In the genomic region with DNA sequence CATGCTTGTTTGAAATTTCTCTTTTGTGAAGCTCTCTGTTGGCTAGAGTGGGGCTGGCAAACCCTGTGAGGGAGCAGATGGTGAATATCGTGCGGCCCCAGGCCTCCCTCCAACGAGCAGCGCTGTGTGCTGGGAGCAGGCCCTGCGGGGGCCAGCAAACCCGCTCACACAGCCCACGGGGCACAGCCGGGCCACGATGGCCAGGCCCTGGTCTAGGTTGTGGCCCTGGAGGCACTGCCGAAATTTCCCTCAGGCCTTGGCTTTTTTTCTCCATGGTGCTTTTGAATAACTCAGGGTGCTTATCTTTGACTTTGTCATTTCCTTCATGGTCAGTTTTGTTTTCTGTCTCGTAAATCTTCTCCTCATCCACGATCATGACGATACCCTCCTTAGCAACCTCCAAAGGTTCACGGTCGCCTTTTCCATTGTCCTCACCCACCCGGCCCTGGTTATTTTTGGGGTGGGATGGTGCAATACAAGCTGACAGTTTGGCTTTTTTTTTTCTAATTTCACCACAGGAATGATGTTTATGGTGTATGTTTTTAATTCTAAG, we compare ENCODE assay signal across 13 cellular contexts. TPM values are rescaled to one million over a fixed set of nuclear protein-coding genes. Genes with fewer than 3 reads are reported as not detected.
DNase-seq lines count a peak whose midpoint lies in the region; ATAC-seq, FAIRE-seq and TF ChIP-seq lines count a peak whose summit lies in the region.
"Had no signal": no experiment of that assay in that cellular context is flagged by ENCODE, and none has a peak within 500 bp of the region (broad histone marks: within the 10 kb centered on the region; RNA-seq: fewer than 3 reads in every experiment).

No MANE protein-coding gene starts in this region.

- 48 to 63% methylated on average over 16 of the region's 16 CpGs for WGBS in tibial nerve, 2 donors

- H3K27me3 Mint-ChIP-seq in activated naive CD4-positive, alpha-beta T cell treated with anti-CD3 and anti-CD28 coated beads, Interleukin-2, amount 10 ng/mL, durations not matched to agents 7 days and 5 days: no peaks in the 10 kb centered on the region
- no peaks in the 10 kb centered on the region for H3K27me3 Mint-ChIP-seq in astrocyte (ENCODE audit: low read depth, unreplicated experiment)
- H3K27me3 Mint-ChIP-seq: B cell had no signal

- H3K36me3 Mint-ChIP-seq in activated naive CD4-positive, alpha-beta T cell treated with anti-CD3 and anti-CD28 coated beads, Interleukin-2, amount 50 U/mL, for 72 hours: peaks cover 5 to 29% of the 10 kb centered on the region in 2 donors
- H3K36me3 Mint-ChIP-seq in activated naive CD4-positive, alpha-beta T cell treated with anti-CD3 and anti-CD28 coated beads, Interleukin-2, amount 10 ng/mL, durations not matched to agents 7 days and 5 days: peaks cover 33% of the 10 kb centered on the region
- H3K36me3 Mint-ChIP-seq in astrocyte (ENCODE audit: low read depth, unreplicated experiment): peaks cover 18% of the 10 kb centered on the region

- H3K36me3 ChIP-seq in astrocyte (ENCODE audit: insufficient read depth, low read length) (peaks cover 3% of the 10 kb centered on the region), left lung (peaks cover 0 to 28% of the 10 kb centered on the region in 2 donors), tibial nerve (peaks cover 0 to 32% (median 0%) of the 10 kb centered on the region in 3 donors)

- no peaks in the 10 kb centered on the region for H3K9me3 Mint-ChIP-seq in activated naive CD4-positive, alpha-beta T cell treated with anti-CD3 and anti-CD28 coated beads, Interleukin-2, amount 50 U/mL, for 72 hours
- peaks cover 4% of the 10 kb centered on the region for H3K9me3 Mint-ChIP-seq in activated naive CD4-positive, alpha-beta T cell treated with anti-CD3 and anti-CD28 coated beads, Interleukin-2, amount 10 ng/mL, durations not matched to agents 7 days and 5 days
- H3K9me3 Mint-ChIP-seq in astrocyte (ENCODE audit: unreplicated experiment): peaks cover 2% of the 10 kb centered on the region

- H3K27me3 ChIP-seq in astrocyte (ENCODE audit: insufficient read depth, low read length) (no peaks in the 10 kb centered on the region), left lung (no peaks in the 10 kb centered on the region), tibial nerve (no peaks in the 10 kb centered on the region)

- TF ChIP-seq POLR2A in tibial nerve (IDR thresholded peaks at IDR 0.05): no peak

- no peak for DNase-seq in activated naive CD4-positive, alpha-beta T cell treated with anti-CD3 and anti-CD28 coated beads, Interleukin-2, amount 50 U/mL, for 72 hours (ENCODE audit: low spot score in 2 of 2)
- DNase-seq in activated naive CD4-positive, alpha-beta T cell treated with anti-CD3 and anti-CD28 coated beads, Interleukin-2, amount 10 ng/mL, durations not matched to agents 7 days and 5 days: no peak
- DNase-seq in astrocyte (ENCODE audit: low read depth): peak; percentile 25
- DNase-seq in left lung: peak in 1 of 2 donors; percentile 77
- DNase-seq in tibial nerve (ENCODE audit: low spot score in 2 of 2): no peak
- no peak for DNase-seq in activated CD4-positive, alpha-beta T cell treated with anti-CD3 and anti-CD28 coated beads for 48 hours
- DNase-seq in NCI-H1417 treated with DMSO at 0.1 percent for 48 hours (lab: John Stamatoyannopoulos, UW): no peak
- no peak for DNase-seq in activated CD4-positive, alpha-beta T cell treated with anti-CD3 and anti-CD28 coated beads, Interleukin-2, amount 50 U/mL, for 1 hour
- DNase-seq: stimulated activated CD8-positive, alpha-beta memory T cell treated with anti-CD3 and anti-CD28 coated beads, Interleukin-4, amount 100 ng/mL, for 48 hours had no signal

- CTCF ChIA-PET in activated naive CD4-positive, alpha-beta T cell treated with anti-CD3 and anti-CD28 coated beads, Interleukin-2, amount 10 ng/mL, durations not matched to agents 7 days and 5 days (lab: Charles Lee): no interaction called here

- no peak overlapping the region for H3K4me3 Mint-ChIP-seq in activated naive CD4-positive, alpha-beta T cell treated with anti-CD3 and anti-CD28 coated beads, Interleukin-2, amount 10 ng/mL, durations not matched to agents 7 days and 5 days
- H3K4me3 Mint-ChIP-seq in astrocyte (ENCODE audit: unreplicated experiment): no peak overlapping the region
- H3K4me3 Mint-ChIP-seq: B cell had no signal

- H3K9me3 ChIP-seq in astrocyte (ENCODE audit: insufficient read depth, low read depth, low read length): no peaks in the 10 kb centered on the region
- H3K9me3 ChIP-seq in left lung: no peaks in the 10 kb centered on the region
- no peaks in the 10 kb centered on the region for H3K9me3 ChIP-seq in tibial nerve

- intact Hi-C loops in left lung (cut with DNase I): no loop called here

- no peak for TF ChIP-seq EP300 in tibial nerve (IDR thresholded peaks at IDR 0.05)

- peak overlapping the region; percentile 23 for H3K9ac ChIP-seq in astrocyte (ENCODE audit: low read length)

- no peak overlapping the region for H2AFZ ChIP-seq in astrocyte (ENCODE audit: low read depth, low read length)

- no peak for FAIRE-seq in astrocyte (lab: Jason Lieb, UNC)
- FAIRE-seq: islet of Langerhans, RCC 7860 had no signal

- TF ChIP-seq CTCF in astrocyte (IDR thresholded peaks at IDR 0.05; ENCODE audit: insufficient read depth, low read depth, low read length) (no peak), left lung (IDR thresholded peaks at IDR 0.05) (no peak), tibial nerve (IDR thresholded peaks at IDR 0.05) (no peak)

- no peak overlapping the region for H3K4me2 ChIP-seq in astrocyte (ENCODE audit: low read length)

- H3K4me1 ChIP-seq in astrocyte (ENCODE audit: insufficient read depth, low read length): peaks cover under 1% of the 10 kb centered on the region
- peaks cover 1 to 24% of the 10 kb centered on the region in 2 donors for H3K4me1 ChIP-seq in left lung
- peaks cover 0 to 42% (median 9%) of the 10 kb centered on the region in 4 donors for H3K4me1 ChIP-seq in tibial nerve

- H3K4me3 ChIP-seq in astrocyte (ENCODE audit: insufficient read depth, low read depth, low read length): no peak overlapping the region
- no peak overlapping the region for H3K4me3 ChIP-seq in left lung
- H3K4me3 ChIP-seq in tibial nerve: no peak overlapping the region

- no peak for ATAC-seq in activated naive CD4-positive, alpha-beta T cell treated with anti-CD3 and anti-CD28 coated beads, Interleukin-2, amount 50 U/mL, for 72 hours
- ATAC-seq in left lung: peak; percentile 19
- ATAC-seq: activated CD4-positive, CD25-positive, alpha-beta regulatory T cell treated with anti-CD3 and anti-CD28 coated beads, Interleukin-2, amount 50 U/mL, for 24 hours had no signal

- H3K4me1 Mint-ChIP-seq in activated naive CD4-positive, alpha-beta T cell treated with anti-CD3 and anti-CD28 coated beads, Interleukin-2, amount 10 ng/mL, durations not matched to agents 7 days and 5 days: no peaks in the 10 kb centered on the region
- peaks cover 19% of the 10 kb centered on the region for H3K4me1 Mint-ChIP-seq in astrocyte (ENCODE audit: low read depth, unreplicated experiment)

- H4K20me1 ChIP-seq in astrocyte (ENCODE audit: insufficient read depth, low read length): peaks cover 85% of the 10 kb centered on the region

- peak overlapping the region; percentile 47 to 74 for H3K27ac Mint-ChIP-seq in activated naive CD4-positive, alpha-beta T cell treated with anti-CD3 and anti-CD28 coated beads, Interleukin-2, amount 50 U/mL, for 72 hours
- no peak overlapping the region for H3K27ac Mint-ChIP-seq in activated naive CD4-positive, alpha-beta T cell treated with anti-CD3 and anti-CD28 coated beads, Interleukin-2, amount 10 ng/mL, durations not matched to agents 7 days and 5 days
- no peak overlapping the region for H3K27ac Mint-ChIP-seq in astrocyte (ENCODE audit: unreplicated experiment)
- H3K27ac Mint-ChIP-seq: B cell had no signal

- H3K27ac ChIP-seq in astrocyte (ENCODE audit: low read depth, low read length) (no peak overlapping the region), left lung (peak overlapping the region; percentile 23 to 41), tibial nerve (peak overlapping the region in 3 of 4 donors; percentile 26 to 67 (median 56))

- peaks cover 96% of the 10 kb centered on the region for H3K79me2 ChIP-seq in astrocyte (ENCODE audit: insufficient read depth, low read length)

RNA-seq across cellular contexts. Expression of a gene that starts 20.7 kb away (rescaled TPM):
- 10 to 100 TPM; 23.0 to 25.9 TPM for total RNA-seq in activated naive CD4-positive, alpha-beta T cell treated with anti-CD3 and anti-CD28 coated beads, Interleukin-2, amount 50 U/mL, for 72 hours
- total RNA-seq in astrocyte: 61.1 and 65.7 TPM in 2 replicates
- 10 to 100 TPM; 43.7 to 49.2 TPM for total RNA-seq in left lung
- total RNA-seq in tibial nerve: 100 to 1,000 TPM in 2 of 4 donors, 10 to 100 TPM in 2; 54.8 to 123 (median 90.5) TPM

RNA-seq across cellular contexts. Expression of a gene that starts 37.4 kb away (rescaled TPM):
- total RNA-seq in activated naive CD4-positive, alpha-beta T cell treated with anti-CD3 and anti-CD28 coated beads, Interleukin-2, amount 50 U/mL, for 72 hours: 1 to 10 TPM in 1 of 2 donors, under 1 TPM in 1; 0.59 to 1.3 TPM
- 6.2 and 9.2 TPM in 2 replicates for total RNA-seq in astrocyte
- 10 to 100 TPM; 23.2 to 27.5 TPM for total RNA-seq in left lung
- 10 to 100 TPM in 3 of 4 donors, 1 to 10 TPM in 1; 5.9 to 18.0 (median 14.3) TPM for total RNA-seq in tibial nerve

RNA-seq across cellular contexts. Expression of a gene that starts 52.0 kb away (rescaled TPM):
- 10 to 100 TPM in 1 of 2 donors, 1 to 10 TPM in 1; 7.4 to 21.8 TPM for total RNA-seq in activated naive CD4-positive, alpha-beta T cell treated with anti-CD3 and anti-CD28 coated beads, Interleukin-2, amount 50 U/mL, for 72 hours
- total RNA-seq in astrocyte: 17.5 and 21.9 TPM in 2 replicates
- 10 to 100 TPM in 1 of 2 donors, 1 to 10 TPM in 1; 7.8 to 11.3 TPM for total RNA-seq in left lung
- total RNA-seq in tibial nerve: 10 to 100 TPM in 3 of 4 donors, 1 to 10 TPM in 1; 5.2 to 32.8 (median 12.9) TPM

RNA-seq across cellular contexts. Expression of a gene that starts 52.2 kb away (rescaled TPM):
- total RNA-seq in activated naive CD4-positive, alpha-beta T cell treated with anti-CD3 and anti-CD28 coated beads, Interleukin-2, amount 50 U/mL, for 72 hours: 100 to 1,000 TPM; 131 to 221 TPM
- total RNA-seq in astrocyte: 255 and 263 TPM in 2 replicates
- total RNA-seq in left lung: 100 to 1,000 TPM; 171 to 211 TPM
- 100 to 1,000 TPM in 3 of 4 donors, 10 to 100 TPM in 1; 50.0 to 219 (median 139) TPM for total RNA-seq in tibial nerve

Comparison
In these comparisons a context has a peak if more than half of its experiments do, and no peak if none do; other contexts are left out.
1. H3K27ac Mint-ChIP-seq: peak in activated naive CD4-positive, alpha-beta T cell treated with anti-CD3 and anti-CD28 coated beads, Interleukin-2, amount 50 U/mL, for 72 hours (2 of 2); none in activated naive CD4-positive, alpha-beta T cell treated with anti-CD3 and anti-CD28 coated beads, Interleukin-2, amount 10 ng/mL, durations not matched to agents 7 days and 5 days (single experiment) and astrocyte (single experiment).